In genomic region chr15:41930867-41931222, GRCh38 we compare ENCODE assay signal across 19 cellular contexts. TPM values are rescaled to one million over a fixed set of nuclear protein-coding genes. Genes with fewer than 3 reads are reported as not detected.
DNase-seq lines count a peak whose midpoint lies in the region; ATAC-seq, FAIRE-seq and TF ChIP-seq lines count a peak whose summit lies in the region.
"Had no signal": no experiment of that assay in that cellular context is flagged by ENCODE, and none has a peak within 500 bp of the region (broad histone marks: within the 10 kb centered on the region; RNA-seq: fewer than 3 reads in every experiment).

No MANE protein-coding gene starts in this region.

- peaks cover 0 to under 1% of the 10 kb centered on the region in 2 experiments; a peak in 1 of 4 replicates for H3K36me3 ChIP-seq in HCT116 (ENCODE audit: control insufficient read depth in 1 of 2, insufficient read depth in 2 of 2, low read length in 2 of 2)
- peaks cover 17% of the 10 kb centered on the region for H3K36me3 ChIP-seq in SJSA1
- H3K36me3 ChIP-seq in keratinocyte (ENCODE audit: control insufficient read depth in 2 of 2, extremely low read depth in 1 of 2, insufficient read depth in 2 of 2, low read length in 2 of 2), result peaks cover 8 to 34% of the 10 kb centered on the region in 2 experiments
- no peaks in the 10 kb centered on the region for H3K36me3 ChIP-seq in thoracic aorta

- H3K27me3 ChIP-seq in HCT116 (ENCODE audit: insufficient read depth, low read length), result no peaks in the 10 kb centered on the region
- no peaks in the 10 kb centered on the region for H3K27me3 ChIP-seq in SJSA1 (replicated peaks)
- no peaks in the 10 kb centered on the region for H3K27me3 ChIP-seq in keratinocyte (ENCODE audit: control insufficient read depth, extremely low read depth, insufficient read depth, low read length)
- no peaks in the 10 kb centered on the region for H3K27me3 ChIP-seq in thoracic aorta (replicated peaks; ENCODE audit: insufficient read depth)
- no peaks in the 10 kb centered on the region for H3K27me3 ChIP-seq in H9 (ENCODE audit: insufficient read depth, low read length)

- H3K27me3 Mint-ChIP-seq in H9 (ENCODE audit: low read depth), result no peaks in the 10 kb centered on the region
- H3K27me3 Mint-ChIP-seq in T-helper 2 cell treated with Interferon-gamma antibody and Interleukin-4, amounts not matched to agents 5 μg/mL and 100 μg/mL, for 36 hours (ENCODE audit: low read depth), result no peaks in the 10 kb centered on the region
- H3K27me3 Mint-ChIP-seq: naive B cell had no signal

- H3K27ac ChIP-seq in HCT116 (ENCODE audit: low read depth, low read length) (no peak overlapping the region), SJSA1 (peak overlapping the region; percentile 95), keratinocyte (ENCODE audit: control insufficient read depth, insufficient read depth, low read length) (peak overlapping the region; percentile 49), thoracic aorta (peak overlapping the region; percentile 72 to 85), H9 (ENCODE audit: insufficient read length, low read depth, low read length) (no peak overlapping the region)
- H3K27ac ChIP-seq: C4-2B had no signal

- DNase-seq in HCT116 (ENCODE audit: low read depth, low spot score) (no peak), SJSA1 (ENCODE audit: low read depth in 1 of 2, low spot score in 2 of 2) (no peak), keratinocyte (ENCODE audit: low read depth, low spot score) (no peak), thoracic aorta (ENCODE audit: low spot score) (no peak), H9 (no peak)
- no peak for DNase-seq in T-helper 2 cell treated with Interferon-gamma antibody and Interleukin-4, amounts not matched to agents 5 μg/mL and 100 μg/mL, for 36 hours (ENCODE audit: low spot score)
- DNase-seq in stimulated activated naive CD4-positive, alpha-beta T cell (lab: John Stamatoyannopoulos, UW), result no peak
- DNase-seq: activated CD4-positive, alpha-beta T cell treated with anti-CD3 and anti-CD28 coated beads, Interleukin-2, amount 50 U/mL, for 1 hour; activated naive CD4-positive, alpha-beta T cell treated with Interleukin-2 at 50 U/mL for 16 hours; activated T-cell treated with anti-CD3 and anti-CD28 coated beads for 4 hours; DMS79; effector CD4-positive, alpha-beta T cell; MM.1S; naive B cell; NCI-H2029; NCI-H510A treated with DMSO at 0.1 percent for 48 hours; stimulated activated CD4-positive, alpha-beta T cell treated with anti-CD3 and anti-CD28 coated beads, Interleukin-15, amount 100 ng/mL, for 24 hours had no signal

- H3K9me3 Mint-ChIP-seq in H9, result no peaks in the 10 kb centered on the region; a peak in 1 of 5 replicates
- peaks cover 4% of the 10 kb centered on the region for H3K9me3 Mint-ChIP-seq in T-helper 2 cell treated with Interferon-gamma antibody and Interleukin-4, amounts not matched to agents 5 μg/mL and 100 μg/mL, for 36 hours
- H3K9me3 Mint-ChIP-seq: naive B cell had no signal

- H3K4me1 ChIP-seq in HCT116 (ENCODE audit: control insufficient read depth in 1 of 2, insufficient read depth in 2 of 2, low read length in 2 of 2), result peaks cover 42 to 67% of the 10 kb centered on the region in 2 experiments
- H3K4me1 ChIP-seq in SJSA1 (replicated peaks), result peaks cover 80% of the 10 kb centered on the region
- peaks cover 51% of the 10 kb centered on the region for H3K4me1 ChIP-seq in keratinocyte (ENCODE audit: control insufficient read depth, extremely low read depth, insufficient read depth, low read length)
- peaks cover 67 to 96% of the 10 kb centered on the region in 2 donors for H3K4me1 ChIP-seq in thoracic aorta (ENCODE audit: control insufficient read depth in 1 of 2, low read depth in 2 of 2)
- peaks cover 10% of the 10 kb centered on the region; the same call in 1 of the 2 replicates for H3K4me1 ChIP-seq in H9 (ENCODE audit: insufficient read depth, low read length)
- H3K4me1 ChIP-seq: HAP-1 had no signal

- TF ChIP-seq POLR2A in HCT116 (IDR thresholded peaks at IDR 0.05; ENCODE audit: borderline replicate concordance, extremely low read depth, insufficient read depth, insufficient read length), result no peak

- H3K79me1 ChIP-seq in H9 (ENCODE audit: insufficient read depth, low read depth, low read length, poor library complexity, severe bottlenecking), result no peaks in the 10 kb centered on the region

- no peak overlapping the region for H3K23ac ChIP-seq in H9 (ENCODE audit: insufficient read length, low read depth, low read length)

- no peak overlapping the region for H3K56ac ChIP-seq in H9 (ENCODE audit: insufficient read length, low read depth, low read length)

- H4K91ac ChIP-seq in H9 (ENCODE audit: insufficient read length, low read depth, low read length), result no peak overlapping the region

- ATAC-seq in HCT116 (no peak), thoracic aorta (ENCODE audit: insufficient number of reproducible peaks, low FRiP score, low read depth) (no peak)

- H3K9me3 ChIP-seq in HCT116 (ENCODE audit: control insufficient read depth in 1 of 2, insufficient read depth in 1 of 2, low read depth in 1 of 2, low read length in 2 of 2) (no peaks in the 10 kb centered on the region; a peak in 1 of 4 replicates), SJSA1 (replicated peaks) (no peaks in the 10 kb centered on the region), keratinocyte (ENCODE audit: control insufficient read depth, low read depth, low read length) (no peaks in the 10 kb centered on the region), thoracic aorta (no peaks in the 10 kb centered on the region), H9 (ENCODE audit: control insufficient read depth, low read depth, low read length) (no peaks in the 10 kb centered on the region)
- H3K9me3 ChIP-seq: HAP-1 had no signal

- no peak overlapping the region for H3K9ac ChIP-seq in HCT116 (ENCODE audit: low read length)
- no peak overlapping the region for H3K9ac ChIP-seq in keratinocyte (ENCODE audit: control insufficient read depth, extremely low read depth, insufficient read depth, low read length)
- no peak overlapping the region for H3K9ac ChIP-seq in H9 (ENCODE audit: extremely low read depth, insufficient read length, low read length)

- RAD21 ChIA-PET in HCT116 (lab: Charles Lee; ENCODE audit: low non-redundant PET in 1 of 2, low total read pairs in 2 of 2, uncharacterized antibody in 2 of 2, unreplicated experiment in 2 of 2), result no interaction called here

- POLR2A ChIA-PET in HCT116 (lab: Charles Lee), result interaction anchor here (1.5 kb wide), 1 partner anchor 10 kb away, joined by 4 read pairs; no protein-coding TSS in a partner anchor

- dilution Hi-C loops in keratinocyte (cut with MboI; ENCODE audit: extremely low pct_ligation_motif_present, low sequenced_read_pairs), result no loop called here

- WGBS in H9 (ENCODE audit: extremely low coverage, insufficient read length, low lambda C conversion rate), result no CpG with 5 or more reads among the region's 2 CpGs

- no peaks in the 10 kb centered on the region for H3K9me2 ChIP-seq in HCT116 (ENCODE audit: insufficient read depth)

- no peak overlapping the region for H3K27ac Mint-ChIP-seq in H9
- no peak overlapping the region for H3K27ac Mint-ChIP-seq in T-helper 2 cell treated with Interferon-gamma antibody and Interleukin-4, amounts not matched to agents 5 μg/mL and 100 μg/mL, for 36 hours

- H2BK15ac ChIP-seq in H9 (ENCODE audit: low read depth, low read length), result no peak overlapping the region

- no peaks in the 10 kb centered on the region for H4K20me1 ChIP-seq in HCT116 (ENCODE audit: insufficient read depth)
- H4K20me1 ChIP-seq in keratinocyte (ENCODE audit: control insufficient read depth, extremely low read depth, insufficient read depth, low read length), result no peaks in the 10 kb centered on the region
- no peaks in the 10 kb centered on the region for H4K20me1 ChIP-seq in H9 (ENCODE audit: control insufficient read depth, insufficient read depth, insufficient read length)

- H3K36me3 Mint-ChIP-seq in H9 (ENCODE audit: insufficient read depth in 1 of 3, low read depth in 3 of 3), result peaks cover 0 to 6% (median 5%) of the 10 kb centered on the region in 3 experiments; a peak in 1 of 7 replicates
- H3K36me3 Mint-ChIP-seq in T-helper 2 cell treated with Interferon-gamma antibody and Interleukin-4, amounts not matched to agents 5 μg/mL and 100 μg/mL, for 36 hours (ENCODE audit: low read depth), result no peaks in the 10 kb centered on the region
- H3K36me3 Mint-ChIP-seq: naive B cell had no signal

- peaks cover 55% of the 10 kb centered on the region; the same call in 1 of the 2 replicates for H3K79me2 ChIP-seq in HCT116 (ENCODE audit: insufficient read depth, low read length)
- peaks cover 63% of the 10 kb centered on the region for H3K79me2 ChIP-seq in keratinocyte (ENCODE audit: control insufficient read depth, insufficient read depth, low read length)
- 0 out of 2 replicates have a peak, but pooled peaks cover 2% of the 10 kb centered on the region for H3K79me2 ChIP-seq in H9 (ENCODE audit: insufficient read depth, low read length)

- no TSS peak for BruUV-seq in HCT116 (replicated peaks; lab: Mats Ljungman, UMichigan)

- no peak overlapping the region for H4K5ac ChIP-seq in H9 (ENCODE audit: insufficient read length, low read depth, low read length)

- no peak for TF ChIP-seq RAD21 in HCT116 (IDR thresholded peaks at IDR 0.05; ENCODE audit: low read depth)

- H3K4ac ChIP-seq in H9 (ENCODE audit: low read depth, low read length), result no peak overlapping the region

- H2BK20ac ChIP-seq in H9 (ENCODE audit: low read depth, low read length, poor library complexity, severe bottlenecking), result no peak overlapping the region

- peak overlapping the region; percentile 39; the same call in 1 of the 2 replicates for H3K4me2 ChIP-seq in HCT116 (ENCODE audit: low read length)
- no peak overlapping the region for H3K4me2 ChIP-seq in keratinocyte (ENCODE audit: control insufficient read depth, extremely low read depth, insufficient read depth, low read depth, low read length)
- H3K4me2 ChIP-seq in H9 (ENCODE audit: insufficient read depth, insufficient read length, low read length), result no peak overlapping the region

- CTCF ChIA-PET in HCT116 (lab: Charles Lee), result no interaction called here

- H4K8ac ChIP-seq in H9 (replicated peaks; ENCODE audit: insufficient read length, low read depth, low read length), result no peak overlapping the region

- no peaks in the 10 kb centered on the region for H3K23me2 ChIP-seq in H9 (ENCODE audit: insufficient read length, low read depth, low read length, poor library complexity, severe bottlenecking)

- no peak overlapping the region for H2AK5ac ChIP-seq in H9 (ENCODE audit: insufficient read length, low read length)

- peaks cover 32 to 39% of the 10 kb centered on the region in 2 experiments for H3K4me1 Mint-ChIP-seq in H9
- H3K4me1 Mint-ChIP-seq in T-helper 2 cell treated with Interferon-gamma antibody and Interleukin-4, amounts not matched to agents 5 μg/mL and 100 μg/mL, for 36 hours (ENCODE audit: low read depth), result peaks cover 31% of the 10 kb centered on the region

- TF ChIP-seq CTCF in HCT116 (IDR thresholded peaks at IDR 0.05 in 2 of 3, conservative IDR thresholded peaks at IDR 0.05 in 1 of 3; ENCODE audit: borderline replicate concordance in 1 of 3, insufficient read depth in 1 of 3, low read depth in 2 of 3, low read length in 2 of 3) (no peak), keratinocyte (optimal IDR thresholded peaks at IDR 0.05 in 1 of 3, IDR thresholded peaks at IDR 0.05 in 1 of 3, conservative IDR thresholded peaks at IDR 0.05 in 1 of 3; ENCODE audit: extremely low read depth in 1 of 3, insufficient read depth in 2 of 3, low read length in 3 of 3) (no peak), thoracic aorta (IDR thresholded peaks at IDR 0.05) (no peak), H9 (conservative IDR thresholded peaks at IDR 0.05) (no peak)

- peaks cover 6% of the 10 kb centered on the region for H3K9me1 ChIP-seq in keratinocyte (ENCODE audit: control insufficient read depth, extremely low read depth, insufficient read depth, low read length)

- intact Hi-C loops in HCT116 (cut with micrococcal nuclease), result no loop called here

- no peak for FAIRE-seq in keratinocyte (lab: Jason Lieb, UNC)

- H2AFZ ChIP-seq in HCT116 (ENCODE audit: low read depth, low read length, poor library complexity, severe bottlenecking), result no peak overlapping the region
- H2AFZ ChIP-seq in keratinocyte (ENCODE audit: control insufficient read depth, low read length), result no peak overlapping the region
- H2AFZ ChIP-seq in H9 (ENCODE audit: low read length), result no peak overlapping the region

- no peak overlapping the region for H2BK12ac ChIP-seq in H9 (ENCODE audit: insufficient read length, low read depth, low read length)

- H3K4me3 ChIP-seq in HCT116 (replicated peaks in 1 of 2; ENCODE audit: low read depth in 1 of 2, low read length in 2 of 2), result no peak overlapping the region
- H3K4me3 ChIP-seq in SJSA1, result no peak overlapping the region
- H3K4me3 ChIP-seq in keratinocyte (ENCODE audit: control insufficient read depth in 2 of 3, extremely low read depth in 1 of 3, insufficient read depth in 2 of 3, low read depth in 1 of 3, low read length in 3 of 3), result no peak overlapping the region
- no peak overlapping the region for H3K4me3 ChIP-seq in thoracic aorta
- H3K4me3 ChIP-seq: HAP-1 had no signal

- H3T11ph ChIP-seq in H9 (ENCODE audit: low read length), result no peak overlapping the region

- H2BK120ac ChIP-seq in H9 (ENCODE audit: low read depth, low read length, poor library complexity, severe bottlenecking), result no peak overlapping the region

- H2BK5ac ChIP-seq in H9 (ENCODE audit: insufficient read length, low read length), result no peak overlapping the region

- no peak overlapping the region for H3K18ac ChIP-seq in H9 (ENCODE audit: insufficient read length, low read depth, low read length)

- H3K4me3 Mint-ChIP-seq in H9, result no peak overlapping the region
- H3K4me3 Mint-ChIP-seq in T-helper 2 cell treated with Interferon-gamma antibody and Interleukin-4, amounts not matched to agents 5 μg/mL and 100 μg/mL, for 36 hours, result no peak overlapping the region

- no peak overlapping the region for H3K14ac ChIP-seq in H9 (ENCODE audit: insufficient read depth, low read length)

RNA-seq across cellular contexts. Expression of gene SPTBN5, which starts 37.0 kb away (rescaled TPM):
- 0.96 TPM for total RNA-seq in HCT116 (2021; ENCODE audit: unreplicated experiment)
- polyA plus RNA-seq in HCT116 (2012), result 0.76 and 0.90 TPM in 2 replicates
- 0.34 and 0.75 TPM in 2 replicates for total RNA-seq in SJSA1 (2014; rRNA removed; shearing (Covaris generic))
- 0.61 to 1.1 TPM (median 0.66 TPM) in 3 replicates for polyA plus RNA-seq in keratinocyte
- 0.46 TPM for polyA plus RNA-seq in keratinocyte (2011; ENCODE audit: low read depth)
- 0.14 and 0.22 TPM in 2 replicates for polyA plus RNA-seq in keratinocyte (2011; cell fraction: cytosol; rRNA removed)
- polyA plus RNA-seq in keratinocyte (2011; cell fraction: nucleus; rRNA removed), result 3.0 and 3.3 TPM in 2 replicates
- 0.64 and 1.9 TPM in 2 replicates for polyA plus RNA-seq in keratinocyte (2012; ENCODE audit: low replicate concordance)
- 0.13 to 1.1 TPM (median 0.36 TPM) in 3 replicates for polyA minus RNA-seq in keratinocyte
- polyA minus RNA-seq in keratinocyte (2011; cell fraction: cytosol; rRNA and poly(A)+ RNA removed), result not detected
- polyA minus RNA-seq in keratinocyte (2011; cell fraction: nucleus; rRNA and poly(A)+ RNA removed), result 0.62 and 1.4 TPM in 2 replicates
- 1 to 10 TPM; 1.3 to 3.9 TPM for total RNA-seq in thoracic aorta
- total RNA-seq in H9 (2021), result 0.90 and 0.97 TPM in 2 replicates

RNA-seq across cellular contexts. Expression of gene EHD4, which starts 41.5 kb away (rescaled TPM):
- 28.0 TPM for total RNA-seq in HCT116 (2021; ENCODE audit: unreplicated experiment)
- 27.3 and 27.6 TPM in 2 replicates for polyA plus RNA-seq in HCT116 (2012)
- 22.7 and 26.8 TPM in 2 replicates for total RNA-seq in SJSA1 (2014; rRNA removed; shearing (Covaris generic))
- 29.5 to 49.7 TPM (median 31.5 TPM) in 3 replicates for polyA plus RNA-seq in keratinocyte
- 8.7 TPM for polyA plus RNA-seq in keratinocyte (2011; ENCODE audit: low read depth)
- 28.5 and 34.1 TPM in 2 replicates for polyA plus RNA-seq in keratinocyte (2011; cell fraction: cytosol; rRNA removed)
- 27.7 and 35.2 TPM in 2 replicates for polyA plus RNA-seq in keratinocyte (2011; cell fraction: nucleus; rRNA removed)
- 21.9 and 42.9 TPM in 2 replicates for polyA plus RNA-seq in keratinocyte (2012; ENCODE audit: low replicate concordance)
- polyA minus RNA-seq in keratinocyte, result 39.6 to 55.1 TPM (median 41.8 TPM) in 3 replicates
- 58.7 TPM for polyA minus RNA-seq in keratinocyte (2011; cell fraction: cytosol; rRNA and poly(A)+ RNA removed)
- 27.5 and 35.1 TPM in 2 replicates for polyA minus RNA-seq in keratinocyte (2011; cell fraction: nucleus; rRNA and poly(A)+ RNA removed)
- 10 to 100 TPM; 43.6 to 48.1 TPM for total RNA-seq in thoracic aorta
- 22.9 and 24.2 TPM in 2 replicates for total RNA-seq in H9 (2021)

Comparison
In these comparisons a context has a peak if more than half of its experiments do, and no peak if none do; other contexts are left out.
1. H3K27ac ChIP-seq: peak in SJSA1 (single experiment), keratinocyte (single experiment) and thoracic aorta (2 of 2); none in HCT116 (single experiment) and H9 (single experiment).